In genomic region chr16:49576173-49576494, GRCh38 we compare ENCODE assay signal across 23 cellular contexts.
"Had no signal": no experiment of that assay in that cellular context is flagged by ENCODE, and none has a peak within 500 bp of the region (broad histone marks: within the 10 kb centered on the region; RNA-seq: fewer than 3 reads in every experiment).

No MANE protein-coding gene starts in this region.

- H3K36me3 Mint-ChIP-seq: naive thymus-derived CD4-positive, alpha-beta T cell; stimulated activated effector memory CD8-positive, alpha-beta T cell treated with anti-CD3 and anti-CD28 coated beads, Interleukin-12 subunit alpha, Interleukin-12 subunit beta, amount 100 ng/mL, for 72 hours had no signal

- FAIRE-seq: colon, pancreas, small intestine had no signal

- H3K9me3 ChIP-seq: heart right ventricle, pancreas, prostate gland, suprapubic skin, thyroid gland, uterus had no signal

- H3K4me1 ChIP-seq: pancreas, prostate gland, uterus had no signal

- H3K27me3 Mint-ChIP-seq: naive thymus-derived CD4-positive, alpha-beta T cell; type B pancreatic cell had no signal

- H3K27ac Mint-ChIP-seq: naive thymus-derived CD4-positive, alpha-beta T cell; stimulated activated effector memory CD8-positive, alpha-beta T cell treated with anti-CD3 and anti-CD28 coated beads, Interleukin-12 subunit alpha, Interleukin-12 subunit beta, amount 100 ng/mL, for 72 hours had no signal

- H3K27ac ChIP-seq: dorsolateral prefrontal cortex, pancreas, prostate gland, suprapubic skin, uterus had no signal

- H3K27me3 ChIP-seq: heart right ventricle, pancreas, suprapubic skin, thyroid gland, uterus had no signal

- H3K9me3 Mint-ChIP-seq: stimulated activated effector memory CD8-positive, alpha-beta T cell treated with anti-CD3 and anti-CD28 coated beads, Interleukin-12 subunit alpha, Interleukin-12 subunit beta, amount 100 ng/mL, for 72 hours had no signal

- ATAC-seq: stimulated activated naive CD8-positive, alpha-beta T cell treated with anti-CD3 and anti-CD28 coated beads, Interleukin-15, Interleukin-2, amounts not matched to agents 100 U/mL and 50 U/mL, for 24 hours had no signal

- H3K4me3 Mint-ChIP-seq: naive thymus-derived CD4-positive, alpha-beta T cell; neural crest cell; stimulated activated effector memory CD8-positive, alpha-beta T cell treated with anti-CD3 and anti-CD28 coated beads, Interleukin-12 subunit alpha, Interleukin-12 subunit beta, amount 100 ng/mL, for 72 hours; type B pancreatic cell had no signal

- H3K36me3 ChIP-seq: pancreas, prostate gland, suprapubic skin, thyroid gland, uterus had no signal

- H3K4me3 ChIP-seq: dorsolateral prefrontal cortex, heart right ventricle, pancreas, prostate gland, suprapubic skin, thyroid gland, uterus had no signal

- H3K4me1 Mint-ChIP-seq: stimulated activated effector memory CD8-positive, alpha-beta T cell treated with anti-CD3 and anti-CD28 coated beads, Interleukin-12 subunit alpha, Interleukin-12 subunit beta, amount 100 ng/mL, for 72 hours had no signal

- DNase-seq: cerebellar nuclear complex; dorsolateral prefrontal cortex; effector CD8-positive, alpha-beta T cell; foreskin melanocyte; heart right ventricle; islet precursor cell; mammary epithelial cell; naive thymus-derived CD4-positive, alpha-beta T cell; occipital lobe; pancreas; retina; stimulated activated CD4-positive, alpha-beta T cell treated with anti-CD3 and anti-CD28 coated beads, Interleukin-2, amount 100 ng/mL, for 48 hours; stimulated activated CD8-positive, alpha-beta memory T cell treated with anti-CD3 and anti-CD28 coated beads, Interleukin-4, amount 100 ng/mL, for 48 hours; stimulated activated naive CD8-positive, alpha-beta T cell treated with anti-CD3 and anti-CD28 coated beads, Interleukin-15, Interleukin-2, amounts not matched to agents 100 U/mL and 50 U/mL, for 24 hours; uterus had no signal
